In genomic region chr19:38079926-38080380, GRCh38 we compare ENCODE assay signal across 7 cellular contexts.
DNase-seq lines count a peak whose midpoint lies in the region; ATAC-seq and TF ChIP-seq lines count a peak whose summit lies in the region.

No MANE protein-coding gene starts in this region.

- H3K4me1 ChIP-seq in HCT116 (ENCODE audit: control insufficient read depth in 1 of 2, insufficient read depth in 2 of 2, low read length in 2 of 2): peaks cover 0 to 9% of the 10 kb centered on the region in 2 experiments; a peak in 2 of 4 replicates
- peaks cover 10% of the 10 kb centered on the region for H3K4me1 ChIP-seq in body of pancreas
- no peaks in the 10 kb centered on the region for H3K4me1 ChIP-seq in naive thymus-derived CD4-positive, alpha-beta T cell (ENCODE audit: control insufficient read depth in 2 of 2, insufficient read depth in 2 of 2, low read length in 2 of 2)
- no peaks in the 10 kb centered on the region for H3K4me1 ChIP-seq in vagina
- H3K4me1 ChIP-seq in effector memory CD4-positive, alpha-beta T cell (ENCODE audit: control insufficient read depth, insufficient read depth, low read length, poor library complexity, severe bottlenecking): no peaks in the 10 kb centered on the region

- no peak for TF ChIP-seq RAD21 in HCT116 (IDR thresholded peaks at IDR 0.05; ENCODE audit: low read depth)

- H3K4me3 Mint-ChIP-seq in naive thymus-derived CD4-positive, alpha-beta T cell: no peak overlapping the region

- peaks cover 0 to 14% (median 4%) of the 10 kb centered on the region in 11 donors for H3K9me3 Mint-ChIP-seq in naive thymus-derived CD4-positive, alpha-beta T cell

- no peak for ATAC-seq in HCT116
- peak; percentile 58 for ATAC-seq in body of pancreas
- ATAC-seq in naive thymus-derived CD4-positive, alpha-beta T cell: peak; percentile 41

- peak; percentile 79 for DNase-seq in GM10248 (ENCODE audit: extremely low spot score)
- DNase-seq in HCT116 (ENCODE audit: low read depth, low spot score): no peak
- peak; percentile 88 for DNase-seq in NCI-H2029 (lab: John Stamatoyannopoulos, UW)
- DNase-seq in body of pancreas: peak in 3 of 4 donors; percentile 42 to 50 (median 44)
- no peak for DNase-seq in naive thymus-derived CD4-positive, alpha-beta T cell
- no peak for DNase-seq in vagina (ENCODE audit: extremely low spot score in 2 of 2)
- no peak for DNase-seq in effector memory CD4-positive, alpha-beta T cell

- H3K27me3 Mint-ChIP-seq in naive thymus-derived CD4-positive, alpha-beta T cell: no peaks in the 10 kb centered on the region

- no peaks in the 10 kb centered on the region for H3K9me3 ChIP-seq in HCT116 (ENCODE audit: control insufficient read depth in 1 of 2, insufficient read depth in 1 of 2, low read depth in 1 of 2, low read length in 2 of 2)
- no peaks in the 10 kb centered on the region for H3K9me3 ChIP-seq in body of pancreas
- H3K9me3 ChIP-seq in naive thymus-derived CD4-positive, alpha-beta T cell (ENCODE audit: control insufficient read depth in 2 of 3, low read length in 3 of 3): no peaks in the 10 kb centered on the region
- H3K9me3 ChIP-seq in vagina: no peaks in the 10 kb centered on the region
- H3K9me3 ChIP-seq in effector memory CD4-positive, alpha-beta T cell (ENCODE audit: control insufficient read depth, low read length): no peaks in the 10 kb centered on the region

- peak overlapping the region in 1 of 9 donors; percentile 59 for H3K27ac Mint-ChIP-seq in naive thymus-derived CD4-positive, alpha-beta T cell

- H3K4me3 ChIP-seq in HCT116 (replicated peaks in 1 of 2; ENCODE audit: low read depth in 1 of 2, low read length in 2 of 2) (no peak overlapping the region), body of pancreas (no peak overlapping the region), vagina (no peak overlapping the region)
- no peak overlapping the region for H3K4me3 ChIP-seq in naive thymus-derived CD4-positive, alpha-beta T cell (ENCODE audit: low read length)
- H3K4me3 ChIP-seq in effector memory CD4-positive, alpha-beta T cell (ENCODE audit: insufficient read depth, low read depth, low read length, poor library complexity, severe bottlenecking): no peak overlapping the region

- intact Hi-C loops in HCT116 (cut with micrococcal nuclease): no loop called here
- intact Hi-C loops in body of pancreas (cut with DNase I): loop anchor here (10.0 kb wide), 1 partner anchor 185 kb away; no protein-coding TSS in a partner anchor
- intact Hi-C loops in naive thymus-derived CD4-positive, alpha-beta T cell (cut with micrococcal nuclease): no loop called here
- intact Hi-C loops in vagina (cut with DNase I): no loop called here

- TF ChIP-seq CTCF in GM10248 (IDR thresholded peaks at IDR 0.05; ENCODE audit: control extremely low read depth, extremely low read depth, low read depth, missing control alignments): no peak
- no peak for TF ChIP-seq CTCF in HCT116 (IDR thresholded peaks at IDR 0.05 in 2 of 3, conservative IDR thresholded peaks at IDR 0.05 in 1 of 3; ENCODE audit: borderline replicate concordance in 1 of 3, insufficient read depth in 1 of 3, low read depth in 2 of 3, low read length in 2 of 3)
- TF ChIP-seq CTCF in body of pancreas (IDR thresholded peaks at IDR 0.05): no peak
- TF ChIP-seq CTCF in vagina (IDR thresholded peaks at IDR 0.05): no peak

- H3K4me1 Mint-ChIP-seq in naive thymus-derived CD4-positive, alpha-beta T cell: peaks cover 3 to 18% (median 9%) of the 10 kb centered on the region in 7 donors

- no TSS peak for BruUV-seq in HCT116 (replicated peaks; lab: Mats Ljungman, UMichigan)

- peaks cover 0 to 27% (median 25%) of the 10 kb centered on the region in 5 donors for H3K36me3 Mint-ChIP-seq in naive thymus-derived CD4-positive, alpha-beta T cell

- 59 to 63% methylated on average over 1 of the region's 1 CpG for WGBS in body of pancreas, 2 donors

- H3K9ac ChIP-seq in HCT116 (ENCODE audit: low read length): no peak overlapping the region

- CTCF ChIA-PET in GM10248 (lab: Yijun Ruan, JAX): interaction anchor here (1.0 to 1.2 kb wide), 6 partner anchors 11 to 178 kb away, joined by 3 read pairs; no protein-coding TSS in a partner anchor
- CTCF ChIA-PET in HCT116 (lab: Charles Lee): no interaction called here
- CTCF ChIA-PET in naive thymus-derived CD4-positive, alpha-beta T cell (lab: Charles Lee): no interaction called here

- no peak overlapping the region for H2AFZ ChIP-seq in HCT116 (ENCODE audit: low read depth, low read length, poor library complexity, severe bottlenecking)

- no peaks in the 10 kb centered on the region for H3K9me2 ChIP-seq in HCT116 (ENCODE audit: insufficient read depth)

- H3K79me2 ChIP-seq in HCT116 (ENCODE audit: insufficient read depth, low read length): 0 out of 2 replicates have a peak, but pooled peaks cover 2% of the 10 kb centered on the region

- H4K20me1 ChIP-seq in HCT116 (ENCODE audit: insufficient read depth): no peaks in the 10 kb centered on the region

- H3K36me3 ChIP-seq in HCT116 (ENCODE audit: control insufficient read depth in 1 of 2, insufficient read depth in 2 of 2, low read length in 2 of 2) (peaks cover 0 to 5% of the 10 kb centered on the region in 2 experiments; a peak in 2 of 4 replicates), body of pancreas (replicated peaks in 1 of 2; ENCODE audit: insufficient read depth in 1 of 2, low read depth in 2 of 2) (peaks cover 0 to 5% of the 10 kb centered on the region in 2 donors), vagina (peaks cover 0 to 26% of the 10 kb centered on the region in 2 donors)
- H3K36me3 ChIP-seq in naive thymus-derived CD4-positive, alpha-beta T cell (ENCODE audit: control insufficient read depth in 2 of 3, insufficient read depth in 3 of 3, low read length in 3 of 3): peaks cover 0 to 19% (median 0%) of the 10 kb centered on the region in 3 experiments
- H3K36me3 ChIP-seq in effector memory CD4-positive, alpha-beta T cell (ENCODE audit: control insufficient read depth, insufficient read depth, low read length): no peaks in the 10 kb centered on the region

- POLR2A ChIA-PET in GM10248 (lab: Yijun Ruan, JAX): no interaction called here
- POLR2A ChIA-PET in HCT116 (lab: Charles Lee): interaction anchor here (0.7 kb wide), 1 partner anchor 148 kb away, joined by 3 read pairs; no protein-coding TSS in a partner anchor
- POLR2A ChIA-PET in naive thymus-derived CD4-positive, alpha-beta T cell (lab: Charles Lee): no interaction called here

- no peak overlapping the region for H3K27ac ChIP-seq in HCT116 (ENCODE audit: low read depth, low read length)
- H3K27ac ChIP-seq in body of pancreas: peak overlapping the region in 2 of 4 donors; percentile 2 to 34
- H3K27ac ChIP-seq in naive thymus-derived CD4-positive, alpha-beta T cell (ENCODE audit: low read depth, low read length): no peak overlapping the region
- H3K27ac ChIP-seq in vagina: no peak overlapping the region
- no peak overlapping the region for H3K27ac ChIP-seq in effector memory CD4-positive, alpha-beta T cell (ENCODE audit: insufficient read depth, low read length, poor library complexity, severe bottlenecking)

- no peaks in the 10 kb centered on the region for H3K27me3 ChIP-seq in HCT116 (ENCODE audit: insufficient read depth, low read length)
- no peaks in the 10 kb centered on the region for H3K27me3 ChIP-seq in body of pancreas
- H3K27me3 ChIP-seq in naive thymus-derived CD4-positive, alpha-beta T cell (ENCODE audit: control insufficient read depth in 2 of 2, insufficient read depth in 2 of 2, low read length in 2 of 2): no peaks in the 10 kb centered on the region
- no peaks in the 10 kb centered on the region for H3K27me3 ChIP-seq in vagina
- H3K27me3 ChIP-seq in effector memory CD4-positive, alpha-beta T cell (replicated peaks; ENCODE audit: control insufficient read depth, insufficient read depth, low read length, poor library complexity, severe bottlenecking): no peaks in the 10 kb centered on the region

- H3K4me2 ChIP-seq in HCT116 (ENCODE audit: low read length): peak overlapping the region; percentile 4; the same call in 1 of the 2 replicates

- RAD21 ChIA-PET in HCT116 (lab: Charles Lee; ENCODE audit: low non-redundant PET in 1 of 2, low total read pairs in 2 of 2, uncharacterized antibody in 2 of 2, unreplicated experiment in 2 of 2): no interaction called here

- no peak for TF ChIP-seq POLR2A in HCT116 (IDR thresholded peaks at IDR 0.05; ENCODE audit: borderline replicate concordance, extremely low read depth, insufficient read depth, insufficient read length)
- TF ChIP-seq POLR2A in body of pancreas (IDR thresholded peaks at IDR 0.05): no peak
- TF ChIP-seq POLR2A in vagina (IDR thresholded peaks at IDR 0.05): no peak

TF ChIP-seq in HCT116, 20 proteins besides CTCF, POLR2A, EP300 and RAD21:
- TF ChIP-seq SIN3A (IDR thresholded peaks at IDR 0.05; ENCODE audit: low read depth): 0 out of 2 replicates have a peak, but pooled peaks have one; percentile 22
- no peak for TF ChIP-seq YY1 (IDR thresholded peaks at IDR 0.05; ENCODE audit: extremely low read depth, insufficient replicate concordance, low read depth, low read length)
- peak; percentile 35; the same call in 1 of the 2 replicates for TF ChIP-seq MAX (IDR thresholded peaks at IDR 0.05)
- no peak for TF ChIP-seq EZH2phosphoT487 (IDR thresholded peaks at IDR 0.05; ENCODE audit: borderline replicate concordance)

Comparison
In these comparisons a context has a peak if more than half of its experiments do, and no peak if none do; other contexts are left out.
1. DNase-seq: peak in GM10248 (single experiment), NCI-H2029 (single experiment) and body of pancreas (3 of 4); none in HCT116 (single experiment), naive thymus-derived CD4-positive, alpha-beta T cell (0 of 9), vagina (0 of 2) and effector memory CD4-positive, alpha-beta T cell (0 of 3).